In genomic region chr9:134320916-134321570, GRCh38 we compare ENCODE assay signal across 2 cellular contexts.
A peak's percentile ranks its signal among the peaks of the same experiment; 100 is the strongest.
TF ChIP-seq lines count a peak whose summit lies in the region.

No MANE protein-coding gene starts in this region.

TF ChIP-seq in IMR-90, 13 proteins besides CTCF, POLR2A, EP300 and RAD21:
- TF ChIP-seq USF2 (IDR thresholded peaks at IDR 0.05; ENCODE audit: low read depth, low read length) (no peak), BHLHE40 (IDR thresholded peaks at IDR 0.05; ENCODE audit: low read depth, low read length) (no peak), MAZ (IDR thresholded peaks at IDR 0.05; ENCODE audit: borderline replicate concordance, low read depth, low read length) (no peak), FOS (IDR thresholded peaks at IDR 0.05; ENCODE audit: low read depth, low read length) (no peak), ELK1 (IDR thresholded peaks at IDR 0.05; ENCODE audit: borderline replicate concordance, low read depth, low read length) (no peak), RFX5 (IDR thresholded peaks at IDR 0.05; ENCODE audit: low read depth, low read length) (no peak), CHD1 (IDR thresholded peaks at IDR 0.05; ENCODE audit: low read depth, low read length) (no peak), MAFK (IDR thresholded peaks at IDR 0.05; ENCODE audit: low read depth, low read length) (no peak), RCOR1 (IDR thresholded peaks at IDR 0.05; ENCODE audit: insufficient replicate concordance, low read length) (no peak), NFE2L2 (IDR thresholded peaks at IDR 0.05; ENCODE audit: low read depth, low read length) (no peak)
TF ChIP-seq in IMR-90: peak in this region for 0.

TF ChIP-seq in HepG2, 621 proteins besides CTCF, POLR2A, EP300 and RAD21 (continues in another document):
- TF ChIP-seq KDM3A (CRISPR knock-in tag; IDR thresholded peaks at IDR 0.05; ENCODE audit: low read depth): peak; percentile 29; the same call in 1 of the 2 replicates
- no peak for TF ChIP-seq NFIC (IDR thresholded peaks at IDR 0.05; ENCODE audit: low read length)
- TF ChIP-seq, protein P1, sequence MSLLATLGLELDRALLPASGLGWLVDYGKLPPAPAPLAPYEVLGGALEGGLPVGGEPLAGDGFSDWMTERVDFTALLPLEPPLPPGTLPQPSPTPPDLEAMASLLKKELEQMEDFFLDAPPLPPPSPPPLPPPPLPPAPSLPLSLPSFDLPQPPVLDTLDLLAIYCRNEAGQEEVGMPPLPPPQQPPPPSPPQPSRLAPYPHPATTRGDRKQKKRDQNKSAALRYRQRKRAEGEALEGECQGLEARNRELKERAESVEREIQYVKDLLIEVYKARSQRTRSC (CRISPR knock-in tag; IDR thresholded peaks at IDR 0.05; ENCODE audit: low read depth): no peak
- TF ChIP-seq ZNF775 (CRISPR knock-in tag; IDR thresholded peaks at IDR 0.05; ENCODE audit: borderline replicate concordance): no peak
- TF ChIP-seq, protein P2, sequence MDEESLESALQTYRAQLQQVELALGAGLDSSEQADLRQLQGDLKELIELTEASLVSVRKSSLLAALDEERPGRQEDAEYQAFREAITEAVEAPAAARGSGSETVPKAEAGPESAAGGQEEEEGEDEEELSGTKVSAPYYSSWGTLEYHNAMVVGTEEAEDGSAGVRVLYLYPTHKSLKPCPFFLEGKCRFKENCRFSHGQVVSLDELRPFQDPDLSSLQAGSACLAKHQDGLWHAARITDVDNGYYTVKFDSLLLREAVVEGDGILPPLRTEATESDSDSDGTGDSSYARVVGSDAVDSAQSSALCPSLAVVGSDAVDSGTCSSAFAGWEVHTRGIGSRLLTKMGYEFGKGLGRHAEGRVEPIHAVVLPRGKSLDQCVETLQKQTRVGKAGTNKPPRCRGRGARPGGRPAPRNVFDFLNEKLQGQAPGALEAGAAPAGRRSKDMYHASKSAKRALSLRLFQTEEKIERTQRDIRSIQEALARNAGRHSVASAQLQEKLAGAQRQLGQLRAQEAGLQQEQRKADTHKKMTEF (CRISPR knock-in tag; IDR thresholded peaks at IDR 0.05): peak; percentile 57; the same call in 1 of the 2 replicates
- TF ChIP-seq CBX2 (IDR thresholded peaks at IDR 0.05; ENCODE audit: low read depth, low read length): no peak
- TF ChIP-seq CBX2 (CRISPR knock-in tag; IDR thresholded peaks at IDR 0.05; ENCODE audit: low read depth): no peak
- TF ChIP-seq, protein P3, sequence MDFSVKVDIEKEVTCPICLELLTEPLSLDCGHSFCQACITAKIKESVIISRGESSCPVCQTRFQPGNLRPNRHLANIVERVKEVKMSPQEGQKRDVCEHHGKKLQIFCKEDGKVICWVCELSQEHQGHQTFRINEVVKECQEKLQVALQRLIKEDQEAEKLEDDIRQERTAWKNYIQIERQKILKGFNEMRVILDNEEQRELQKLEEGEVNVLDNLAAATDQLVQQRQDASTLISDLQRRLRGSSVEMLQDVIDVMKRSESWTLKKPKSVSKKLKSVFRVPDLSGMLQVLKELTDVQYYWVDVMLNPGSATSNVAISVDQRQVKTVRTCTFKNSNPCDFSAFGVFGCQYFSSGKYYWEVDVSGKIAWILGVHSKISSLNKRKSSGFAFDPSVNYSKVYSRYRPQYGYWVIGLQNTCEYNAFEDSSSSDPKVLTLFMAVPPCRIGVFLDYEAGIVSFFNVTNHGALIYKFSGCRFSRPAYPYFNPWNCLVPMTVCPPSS (IDR thresholded peaks at IDR 0.05): no peak
- TF ChIP-seq HNF4A (CRISPR knock-in tag; IDR thresholded peaks at IDR 0.05): peak; percentile 84
- peak; percentile 38; the same call in 1 of the 2 replicates for TF ChIP-seq BCL6 (CRISPR knock-in tag; IDR thresholded peaks at IDR 0.05)
- TF ChIP-seq ARNT2 (CRISPR knock-in tag; IDR thresholded peaks at IDR 0.05; ENCODE audit: low read depth): peak; percentile 38; the same call in 1 of the 2 replicates
- TF ChIP-seq KDM6A (CRISPR knock-in tag; IDR thresholded peaks at IDR 0.05; ENCODE audit: low read depth): peak; percentile 49; the same call in 1 of the 2 replicates
- no peak for TF ChIP-seq PHB2 (IDR thresholded peaks at IDR 0.05; ENCODE audit: partially characterized antibody)
- TF ChIP-seq ELF3 (CRISPR knock-in tag; IDR thresholded peaks at IDR 0.05): peak; percentile 18; the same call in 1 of the 2 replicates
- TF ChIP-seq HDAC2 (CRISPR knock-in tag; IDR thresholded peaks at IDR 0.05): peak; percentile 73
- TF ChIP-seq WIZ (CRISPR knock-in tag; IDR thresholded peaks at IDR 0.05): peak; percentile 74; the same call in 1 of the 2 replicates
- TF ChIP-seq, protein P4, sequence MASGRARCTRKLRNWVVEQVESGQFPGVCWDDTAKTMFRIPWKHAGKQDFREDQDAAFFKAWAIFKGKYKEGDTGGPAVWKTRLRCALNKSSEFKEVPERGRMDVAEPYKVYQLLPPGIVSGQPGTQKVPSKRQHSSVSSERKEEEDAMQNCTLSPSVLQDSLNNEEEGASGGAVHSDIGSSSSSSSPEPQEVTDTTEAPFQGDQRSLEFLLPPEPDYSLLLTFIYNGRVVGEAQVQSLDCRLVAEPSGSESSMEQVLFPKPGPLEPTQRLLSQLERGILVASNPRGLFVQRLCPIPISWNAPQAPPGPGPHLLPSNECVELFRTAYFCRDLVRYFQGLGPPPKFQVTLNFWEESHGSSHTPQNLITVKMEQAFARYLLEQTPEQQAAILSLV (CRISPR knock-in tag; IDR thresholded peaks at IDR 0.05; ENCODE audit: borderline replicate concordance): peak; percentile 60; the same call in 1 of the 2 replicates
- no peak for TF ChIP-seq KMT2B (CRISPR knock-in tag; IDR thresholded peaks at IDR 0.05)
- peak; percentile 93 for TF ChIP-seq ARNTL (CRISPR knock-in tag; IDR thresholded peaks at IDR 0.05)
- TF ChIP-seq, protein P5, sequence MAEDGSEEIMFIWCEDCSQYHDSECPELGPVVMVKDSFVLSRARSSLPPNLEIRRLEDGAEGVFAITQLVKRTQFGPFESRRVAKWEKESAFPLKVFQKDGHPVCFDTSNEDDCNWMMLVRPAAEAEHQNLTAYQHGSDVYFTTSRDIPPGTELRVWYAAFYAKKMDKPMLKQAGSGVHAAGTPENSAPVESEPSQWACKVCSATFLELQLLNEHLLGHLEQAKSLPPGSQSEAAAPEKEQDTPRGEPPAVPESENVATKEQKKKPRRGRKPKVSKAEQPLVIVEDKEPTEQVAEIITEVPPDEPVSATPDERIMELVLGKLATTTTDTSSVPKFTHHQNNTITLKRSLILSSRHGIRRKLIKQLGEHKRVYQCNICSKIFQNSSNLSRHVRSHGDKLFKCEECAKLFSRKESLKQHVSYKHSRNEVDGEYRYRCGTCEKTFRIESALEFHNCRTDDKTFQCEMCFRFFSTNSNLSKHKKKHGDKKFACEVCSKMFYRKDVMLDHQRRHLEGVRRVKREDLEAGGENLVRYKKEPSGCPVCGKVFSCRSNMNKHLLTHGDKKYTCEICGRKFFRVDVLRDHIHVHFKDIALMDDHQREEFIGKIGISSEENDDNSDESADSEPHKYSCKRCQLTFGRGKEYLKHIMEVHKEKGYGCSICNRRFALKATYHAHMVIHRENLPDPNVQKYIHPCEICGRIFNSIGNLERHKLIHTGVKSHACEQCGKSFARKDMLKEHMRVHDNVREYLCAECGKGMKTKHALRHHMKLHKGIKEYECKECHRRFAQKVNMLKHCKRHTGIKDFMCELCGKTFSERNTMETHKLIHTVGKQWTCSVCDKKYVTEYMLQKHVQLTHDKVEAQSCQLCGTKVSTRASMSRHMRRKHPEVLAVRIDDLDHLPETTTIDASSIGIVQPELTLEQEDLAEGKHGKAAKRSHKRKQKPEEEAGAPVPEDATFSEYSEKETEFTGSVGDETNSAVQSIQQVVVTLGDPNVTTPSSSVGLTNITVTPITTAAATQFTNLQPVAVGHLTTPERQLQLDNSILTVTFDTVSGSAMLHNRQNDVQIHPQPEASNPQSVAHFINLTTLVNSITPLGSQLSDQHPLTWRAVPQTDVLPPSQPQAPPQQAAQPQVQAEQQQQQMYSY (CRISPR knock-in tag; IDR thresholded peaks at IDR 0.05): no peak
- no peak for TF ChIP-seq JUND (CRISPR knock-in tag; IDR thresholded peaks at IDR 0.05)
- TF ChIP-seq ZMYM3 (CRISPR knock-in tag; IDR thresholded peaks at IDR 0.05): peak; percentile 55
- no peak for TF ChIP-seq NR2F6 (IDR thresholded peaks at IDR 0.05)
- peak; percentile 70 for TF ChIP-seq NR2F6 (CRISPR knock-in tag; IDR thresholded peaks at IDR 0.05)
- TF ChIP-seq KDM5B (CRISPR knock-in tag; IDR thresholded peaks at IDR 0.05; ENCODE audit: borderline replicate concordance): peak; percentile 64; the same call in 1 of the 2 replicates
- no peak for TF ChIP-seq MBNL3 (CRISPR knock-in tag; conservative IDR thresholded peaks at IDR 0.05)
- TF ChIP-seq, protein P6, sequence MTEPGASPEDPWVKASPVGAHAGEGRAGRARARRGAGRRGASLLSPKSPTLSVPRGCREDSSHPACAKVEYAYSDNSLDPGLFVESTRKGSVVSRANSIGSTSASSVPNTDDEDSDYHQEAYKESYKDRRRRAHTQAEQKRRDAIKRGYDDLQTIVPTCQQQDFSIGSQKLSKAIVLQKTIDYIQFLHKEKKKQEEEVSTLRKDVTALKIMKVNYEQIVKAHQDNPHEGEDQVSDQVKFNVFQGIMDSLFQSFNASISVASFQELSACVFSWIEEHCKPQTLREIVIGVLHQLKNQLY (CRISPR knock-in tag; IDR thresholded peaks at IDR 0.05): no peak; the same call in 1 of the 2 replicates
- TF ChIP-seq, protein P7, sequence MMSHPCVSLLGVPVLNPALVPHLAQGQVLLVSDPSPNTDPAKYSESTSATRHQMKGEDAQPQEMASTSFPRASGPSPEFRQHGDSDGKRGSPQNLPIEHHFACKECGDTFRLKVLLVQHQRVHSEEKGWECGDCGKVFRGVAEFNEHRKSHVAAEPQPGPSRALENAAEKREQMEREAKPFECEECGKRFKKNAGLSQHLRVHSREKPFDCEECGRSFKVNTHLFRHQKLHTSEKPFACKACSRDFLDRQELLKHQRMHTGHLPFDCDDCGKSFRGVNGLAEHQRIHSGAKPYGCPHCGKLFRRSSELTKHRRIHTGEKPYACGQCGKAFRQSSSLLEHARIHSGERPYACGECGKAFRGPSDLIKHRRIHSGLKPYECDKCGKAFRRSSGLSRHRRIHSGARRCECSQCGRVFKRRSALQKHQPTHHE (CRISPR knock-in tag; IDR thresholded peaks at IDR 0.05; ENCODE audit: borderline replicate concordance): no peak
- TF ChIP-seq HCFC1 (IDR thresholded peaks at IDR 0.05; ENCODE audit: low read depth, low read length): no peak
- no peak; the same call in 1 of the 2 replicates for TF ChIP-seq ZNF691 (CRISPR knock-in tag; IDR thresholded peaks at IDR 0.05; ENCODE audit: borderline replicate concordance, low read depth)
- no peak for TF ChIP-seq EED (CRISPR knock-in tag; IDR thresholded peaks at IDR 0.05)
- TF ChIP-seq ZNF251 (CRISPR knock-in tag; IDR thresholded peaks at IDR 0.05): no peak
- TF ChIP-seq ZNF362 (CRISPR knock-in tag; IDR thresholded peaks at IDR 0.05; ENCODE audit: borderline replicate concordance): no peak
- TF ChIP-seq ETV6 (CRISPR knock-in tag; conservative IDR thresholded peaks at IDR 0.05): no peak
- peak; percentile 87 for TF ChIP-seq MTA1 (CRISPR knock-in tag; IDR thresholded peaks at IDR 0.05; ENCODE audit: borderline replicate concordance)
- TF ChIP-seq, protein P8, sequence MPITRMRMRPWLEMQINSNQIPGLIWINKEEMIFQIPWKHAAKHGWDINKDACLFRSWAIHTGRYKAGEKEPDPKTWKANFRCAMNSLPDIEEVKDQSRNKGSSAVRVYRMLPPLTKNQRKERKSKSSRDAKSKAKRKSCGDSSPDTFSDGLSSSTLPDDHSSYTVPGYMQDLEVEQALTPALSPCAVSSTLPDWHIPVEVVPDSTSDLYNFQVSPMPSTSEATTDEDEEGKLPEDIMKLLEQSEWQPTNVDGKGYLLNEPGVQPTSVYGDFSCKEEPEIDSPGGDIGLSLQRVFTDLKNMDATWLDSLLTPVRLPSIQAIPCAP (CRISPR knock-in tag; IDR thresholded peaks at IDR 0.05; ENCODE audit: low read depth): no peak
- TF ChIP-seq MLLT10 (CRISPR knock-in tag; IDR thresholded peaks at IDR 0.05): no peak
- TF ChIP-seq ZSCAN29 (CRISPR knock-in tag; conservative IDR thresholded peaks at IDR 0.05): no peak
- peak; percentile 18 for TF ChIP-seq U2AF1 (optimal IDR thresholded peaks at IDR 0.05; ENCODE audit: low read depth, low read length)
- TF ChIP-seq MIER3 (CRISPR knock-in tag; IDR thresholded peaks at IDR 0.05; ENCODE audit: borderline replicate concordance): no peak
- TF ChIP-seq, protein P9, sequence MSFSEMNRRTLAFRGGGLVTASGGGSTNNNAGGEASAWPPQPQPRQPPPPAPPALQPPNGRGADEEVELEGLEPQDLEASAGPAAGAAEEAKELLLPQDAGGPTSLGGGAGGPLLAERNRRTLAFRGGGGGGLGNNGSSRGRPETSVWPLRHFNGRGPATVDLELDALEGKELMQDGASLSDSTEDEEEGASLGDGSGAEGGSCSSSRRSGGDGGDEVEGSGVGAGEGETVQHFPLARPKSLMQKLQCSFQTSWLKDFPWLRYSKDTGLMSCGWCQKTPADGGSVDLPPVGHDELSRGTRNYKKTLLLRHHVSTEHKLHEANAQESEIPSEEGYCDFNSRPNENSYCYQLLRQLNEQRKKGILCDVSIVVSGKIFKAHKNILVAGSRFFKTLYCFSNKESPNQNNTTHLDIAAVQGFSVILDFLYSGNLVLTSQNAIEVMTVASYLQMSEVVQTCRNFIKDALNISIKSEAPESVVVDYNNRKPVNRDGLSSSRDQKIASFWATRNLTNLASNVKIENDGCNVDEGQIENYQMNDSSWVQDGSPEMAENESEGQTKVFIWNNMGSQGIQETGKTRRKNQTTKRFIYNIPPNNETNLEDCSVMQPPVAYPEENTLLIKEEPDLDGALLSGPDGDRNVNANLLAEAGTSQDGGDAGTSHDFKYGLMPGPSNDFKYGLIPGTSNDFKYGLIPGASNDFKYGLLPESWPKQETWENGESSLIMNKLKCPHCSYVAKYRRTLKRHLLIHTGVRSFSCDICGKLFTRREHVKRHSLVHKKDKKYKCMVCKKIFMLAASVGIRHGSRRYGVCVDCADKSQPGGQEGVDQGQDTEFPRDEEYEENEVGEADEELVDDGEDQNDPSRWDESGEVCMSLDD (CRISPR knock-in tag; IDR thresholded peaks at IDR 0.05; ENCODE audit: borderline replicate concordance): peak; percentile 40; the same call in 1 of the 2 replicates
- peak; percentile 83 for TF ChIP-seq ZFX (CRISPR knock-in tag; IDR thresholded peaks at IDR 0.05; ENCODE audit: low read depth)
- TF ChIP-seq U2AF2 (IDR thresholded peaks at IDR 0.05; ENCODE audit: low read depth, low read length): no peak
- no peak for TF ChIP-seq SMAD9 (CRISPR knock-in tag; IDR thresholded peaks at IDR 0.05)
- peak; percentile 42 for TF ChIP-seq TEAD3 (CRISPR knock-in tag; optimal IDR thresholded peaks at IDR 0.05; ENCODE audit: borderline replicate concordance)
